Comparison of ENCODE assay signal across 8 cellular contexts in the genomic region with DNA sequence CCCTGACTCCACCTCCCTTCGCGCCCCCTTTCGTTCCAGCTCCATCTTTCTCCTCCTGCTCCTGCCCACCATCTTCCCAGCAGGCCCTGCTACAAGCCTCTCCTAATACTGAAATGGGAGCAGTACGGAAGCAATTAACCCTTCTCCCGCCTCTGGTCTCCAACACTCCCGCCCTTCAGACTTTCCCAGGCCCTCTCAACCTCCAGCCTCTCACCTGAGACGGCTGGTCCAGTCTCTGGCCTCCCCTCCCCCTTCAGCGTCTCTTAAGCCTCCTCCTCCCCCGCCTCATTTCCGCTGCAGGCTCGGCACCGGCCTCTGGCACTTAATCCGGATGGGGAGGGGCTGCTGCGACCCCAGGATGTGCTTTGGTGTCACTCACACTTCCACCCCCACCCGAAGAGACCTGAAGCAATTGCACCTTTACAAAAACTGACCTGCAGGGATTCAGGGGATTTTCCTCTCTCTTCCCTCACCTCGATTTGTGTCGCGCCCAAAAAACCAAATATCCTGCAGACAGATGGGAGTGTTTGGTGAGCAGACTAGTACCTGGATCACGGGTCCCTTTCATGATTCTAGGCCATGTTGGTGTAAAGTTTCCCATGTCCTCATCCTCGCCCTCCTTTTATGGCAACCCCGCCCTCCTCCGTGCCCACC. TPM values are rescaled to one million over a fixed set of nuclear protein-coding genes. Genes with fewer than 3 reads are reported as not detected.
DNase-seq lines count a peak whose midpoint lies in the region; ATAC-seq and TF ChIP-seq lines count a peak whose summit lies in the region.

No MANE protein-coding gene starts in this region.

- peak; percentile 35 for DNase-seq in NCI-H2171 treated with DMSO at 0.1 percent for 48 hours (lab: John Stamatoyannopoulos, UW)
- DNase-seq in NCI-H2171 (lab: John Stamatoyannopoulos, UW) = no peak
- peak; percentile 36 for DNase-seq in NCI-H2196 treated with DMSO at 0.1 percent for 48 hours (lab: John Stamatoyannopoulos, UW; ENCODE audit: unreplicated experiment)
- peak; percentile 72 for DNase-seq in activated effector memory CD4-positive, alpha-beta T cell treated with anti-CD3 and anti-CD28 coated beads, Interleukin-2, amount 50 U/mL, for 16 hours
- DNase-seq in germinal center (ENCODE audit: low spot score) = peak; percentile 5
- DNase-seq in neural progenitor cell (ENCODE audit: low spot score) = peak; percentile 88

- H3F3A ChIP-seq in neural progenitor cell (ENCODE audit: low read depth) = peaks cover 19% of the 10 kb centered on the region

- no peaks in the 10 kb centered on the region for H4K20me1 ChIP-seq in neural progenitor cell (ENCODE audit: low read depth)

- no peaks in the 10 kb centered on the region for H3K27me3 ChIP-seq in neural progenitor cell

- peak overlapping the region; percentile 76 for H3K27ac Mint-ChIP-seq in neural progenitor cell

- peak overlapping the region; percentile 92 for H3K4me3 Mint-ChIP-seq in neural progenitor cell

- peaks cover 17% of the 10 kb centered on the region for H3K79me2 ChIP-seq in neural progenitor cell (ENCODE audit: low read depth)

- WGBS in urinary bladder = under 1% methylated on average over 22 of the region's 22 CpGs

- H3K9me3 Mint-ChIP-seq in neural progenitor cell = no peaks in the 10 kb centered on the region

- no peak overlapping the region for H2AFZ ChIP-seq in neural progenitor cell (replicated peaks)

- H3K27ac ChIP-seq in neural progenitor cell = peak overlapping the region; percentile 46
- H3K27ac ChIP-seq in urinary bladder (ENCODE audit: low read depth) = peak overlapping the region; percentile 85

- peaks cover 11% of the 10 kb centered on the region for H3K36me3 Mint-ChIP-seq in neural progenitor cell

- no peaks in the 10 kb centered on the region for H3K36me3 ChIP-seq in neural progenitor cell
- no peaks in the 10 kb centered on the region for H3K36me3 ChIP-seq in urinary bladder (ENCODE audit: insufficient read depth)

- peak; percentile 55 for ATAC-seq in HG02763 (IDR thresholded peaks at IDR 0.05; ENCODE audit: unreplicated experiment)

- H3K9ac ChIP-seq in neural progenitor cell = peak overlapping the region; percentile 51

- no peaks in the 10 kb centered on the region for H3K9me3 ChIP-seq in neural progenitor cell (ENCODE audit: low read depth)

- peaks cover 19% of the 10 kb centered on the region for H3K4me1 Mint-ChIP-seq in neural progenitor cell

- peak overlapping the region; percentile 63 for H3K4me3 ChIP-seq in neural progenitor cell
- H3K4me3 ChIP-seq in urinary bladder (ENCODE audit: low read depth, low read length) = peak overlapping the region; percentile 68

- H3K4me2 ChIP-seq in neural progenitor cell = peak overlapping the region; percentile 84

- peaks cover 7% of the 10 kb centered on the region for H3K4me1 ChIP-seq in neural progenitor cell
- H3K4me1 ChIP-seq in urinary bladder (ENCODE audit: insufficient read depth) = no peaks in the 10 kb centered on the region

- H3K27me3 Mint-ChIP-seq in neural progenitor cell (ENCODE audit: insufficient read depth, low read depth) = peaks cover 2% of the 10 kb centered on the region

- no peak for TF ChIP-seq CTCF in neural progenitor cell (IDR thresholded peaks at IDR 0.05)

RNA-seq across cellular contexts. Expression of gene TCEAL8, which starts 0.7 kb away (rescaled TPM):
- 95.7 and 160 TPM in 2 replicates for total RNA-seq in neural progenitor cell (ENCODE audit: low replicate concordance)
- 202 TPM for total RNA-seq in urinary bladder
- polyA plus RNA-seq in urinary bladder = 66.5 TPM

RNA-seq across cellular contexts. Expression of gene TCEAL5, which starts 22.3 kb away (rescaled TPM):
- total RNA-seq in neural progenitor cell (ENCODE audit: low replicate concordance) (0.12 TPM in 1 of 2 replicates, not detected in the other), urinary bladder (2.5 TPM)
- polyA plus RNA-seq in urinary bladder = 1.3 TPM

RNA-seq across cellular contexts. Expression of gene BEX4, which starts 39.4 kb away (rescaled TPM):
- total RNA-seq in neural progenitor cell (ENCODE audit: low replicate concordance) = 64.0 and 106 TPM in 2 replicates
- 49.5 TPM for total RNA-seq in urinary bladder
- 68.9 TPM for polyA plus RNA-seq in urinary bladder

RNA-seq across cellular contexts. Expression of gene BEX2, which starts 56.5 kb away (rescaled TPM):
- total RNA-seq in neural progenitor cell (ENCODE audit: low replicate concordance) (37.5 and 45.4 TPM in 2 replicates), urinary bladder (6.2 TPM)
- polyA plus RNA-seq in urinary bladder = 9.8 TPM
